1 cellular context compared by ENCODE assay signal in the genomic region with DNA sequence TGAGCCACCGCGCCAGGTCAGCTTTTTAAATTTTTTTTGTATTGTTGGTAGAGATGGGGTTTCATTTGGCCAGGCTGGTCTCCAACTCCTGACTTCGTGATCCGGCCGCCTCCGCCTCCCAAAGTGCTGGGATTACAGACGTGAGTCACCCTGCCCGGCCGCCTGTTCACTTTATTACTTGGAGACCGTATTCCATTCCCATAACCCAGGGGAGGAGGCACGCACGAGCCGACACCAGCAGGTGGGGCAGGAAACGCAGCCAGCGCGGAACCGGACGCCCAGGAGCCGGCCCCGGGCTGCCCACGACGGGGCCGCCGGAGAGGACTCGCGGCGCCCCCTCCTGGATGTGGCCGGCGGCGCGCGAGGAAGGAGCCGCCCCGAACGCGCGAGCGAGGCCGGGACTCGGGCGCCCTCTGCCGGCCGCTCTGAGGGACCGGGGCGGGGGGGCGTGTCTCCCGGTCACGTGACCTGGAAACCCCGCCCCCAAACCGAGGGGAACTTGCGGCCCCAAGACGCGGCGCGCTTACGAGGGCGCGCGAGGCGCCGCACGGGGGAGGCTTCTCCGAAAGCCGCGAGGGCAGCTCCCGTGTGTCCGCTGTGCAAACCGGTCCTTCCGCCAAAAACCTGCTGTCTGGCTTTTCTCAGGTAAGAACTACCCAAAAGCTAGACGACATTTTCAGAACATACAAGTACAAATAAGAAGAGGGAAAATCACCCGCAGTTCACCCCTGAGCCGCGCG.
TF ChIP-seq lines count a peak whose summit lies in the region.

No MANE protein-coding gene starts in this region.

TF ChIP-seq in HEK293, 187 proteins besides CTCF, POLR2A, EP300 and RAD21 (continued from another document and continues in another):
- TF ChIP-seq, protein P1, sequence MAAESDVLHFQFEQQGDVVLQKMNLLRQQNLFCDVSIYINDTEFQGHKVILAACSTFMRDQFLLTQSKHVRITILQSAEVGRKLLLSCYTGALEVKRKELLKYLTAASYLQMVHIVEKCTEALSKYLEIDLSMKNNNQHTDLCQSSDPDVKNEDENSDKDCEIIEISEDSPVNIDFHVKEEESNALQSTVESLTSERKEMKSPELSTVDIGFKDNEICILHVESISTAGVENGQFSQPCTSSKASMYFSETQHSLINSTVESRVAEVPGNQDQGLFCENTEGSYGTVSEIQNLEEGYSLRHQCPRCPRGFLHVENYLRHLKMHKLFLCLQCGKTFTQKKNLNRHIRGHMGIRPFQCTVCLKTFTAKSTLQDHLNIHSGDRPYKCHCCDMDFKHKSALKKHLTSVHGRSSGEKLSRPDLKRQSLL (tag by site-specific recombination; IDR thresholded peaks at IDR 0.05), result no peak; the same call in 1 of the 2 replicates
- TF ChIP-seq, protein P2, sequence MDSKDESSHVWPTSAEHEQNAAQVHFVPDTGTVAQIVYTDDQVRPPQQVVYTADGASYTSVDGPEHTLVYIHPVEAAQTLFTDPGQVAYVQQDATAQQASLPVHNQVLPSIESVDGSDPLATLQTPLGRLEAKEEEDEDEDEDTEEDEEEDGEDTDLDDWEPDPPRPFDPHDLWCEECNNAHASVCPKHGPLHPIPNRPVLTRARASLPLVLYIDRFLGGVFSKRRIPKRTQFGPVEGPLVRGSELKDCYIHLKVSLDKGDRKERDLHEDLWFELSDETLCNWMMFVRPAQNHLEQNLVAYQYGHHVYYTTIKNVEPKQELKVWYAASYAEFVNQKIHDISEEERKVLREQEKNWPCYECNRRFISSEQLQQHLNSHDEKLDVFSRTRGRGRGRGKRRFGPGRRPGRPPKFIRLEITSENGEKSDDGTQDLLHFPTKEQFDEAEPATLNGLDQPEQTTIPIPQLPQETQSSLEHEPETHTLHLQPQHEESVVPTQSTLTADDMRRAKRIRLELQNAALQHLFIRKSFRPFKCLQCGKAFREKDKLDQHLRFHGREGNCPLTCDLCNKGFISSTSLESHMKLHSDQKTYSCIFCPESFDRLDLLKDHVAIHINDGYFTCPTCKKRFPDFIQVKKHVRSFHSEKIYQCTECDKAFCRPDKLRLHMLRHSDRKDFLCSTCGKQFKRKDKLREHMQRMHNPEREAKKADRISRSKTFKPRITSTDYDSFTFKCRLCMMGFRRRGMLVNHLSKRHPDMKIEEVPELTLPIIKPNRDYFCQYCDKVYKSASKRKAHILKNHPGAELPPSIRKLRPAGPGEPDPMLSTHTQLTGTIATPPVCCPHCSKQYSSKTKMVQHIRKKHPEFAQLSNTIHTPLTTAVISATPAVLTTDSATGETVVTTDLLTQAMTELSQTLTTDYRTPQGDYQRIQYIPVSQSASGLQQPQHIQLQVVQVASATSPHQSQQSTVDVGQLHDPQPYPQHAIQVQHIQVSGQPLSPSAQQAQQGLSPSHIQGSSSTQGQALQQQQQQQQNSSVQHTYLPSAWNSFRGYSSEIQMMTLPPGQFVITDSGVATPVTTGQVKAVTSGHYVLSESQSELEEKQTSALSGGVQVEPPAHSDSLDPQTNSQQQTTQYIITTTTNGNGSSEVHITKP (tag by site-specific recombination; IDR thresholded peaks at IDR 0.05), result 0 out of 2 replicates have a peak, but pooled peaks have one; percentile 14
- TF ChIP-seq GLI2 (tag by site-specific recombination; IDR thresholded peaks at IDR 0.05; ENCODE audit: borderline replicate concordance, low read depth) (no peak), KLF1 (tag by site-specific recombination; IDR thresholded peaks at IDR 0.05) (0 out of 2 replicates have a peak, but pooled peaks have one; percentile 35), BCL11A (tag by site-specific recombination; IDR thresholded peaks at IDR 0.05; ENCODE audit: low read depth) (0 out of 2 replicates have a peak, but pooled peaks have one; percentile 34), ZNF311 (tag by site-specific recombination; IDR thresholded peaks at IDR 0.05; ENCODE audit: borderline replicate concordance) (no peak), ZNF157 (tag by site-specific recombination; IDR thresholded peaks at IDR 0.05) (no peak), KLF10 (tag by site-specific recombination; IDR thresholded peaks at IDR 0.05) (peak; percentile 87), ZNF221 (tag by site-specific recombination; IDR thresholded peaks at IDR 0.05; ENCODE audit: borderline replicate concordance) (no peak), ZNF423 (tag by site-specific recombination; IDR thresholded peaks at IDR 0.05) (no peak), ZBTB17 (tag by site-specific recombination; IDR thresholded peaks at IDR 0.05) (peak; percentile 45; the same call in 1 of the 2 replicates), GLI4 (tag by site-specific recombination; IDR thresholded peaks at IDR 0.05) (no peak), ZNF266 (tag by site-specific recombination; IDR thresholded peaks at IDR 0.05; ENCODE audit: low read depth) (no peak), EGR2 (tag by site-specific recombination; IDR thresholded peaks at IDR 0.05; ENCODE audit: low read depth) (peak; percentile 36; the same call in 1 of the 2 replicates), ZEB2 (tag by site-specific recombination; IDR thresholded peaks at IDR 0.05) (peak; percentile 70), ZFHX2 (tag by site-specific recombination; conservative IDR thresholded peaks at IDR 0.05) (peak; percentile 55), ZNF76 (tag by site-specific recombination; IDR thresholded peaks at IDR 0.05; ENCODE audit: borderline replicate concordance, low read depth) (peak; percentile 48; the same call in 1 of the 2 replicates), ZNF555 (tag by site-specific recombination; conservative IDR thresholded peaks at IDR 0.05) (no peak), ZNF239 (tag by site-specific recombination; IDR thresholded peaks at IDR 0.05) (no peak), ZNF626 (tag by site-specific recombination; IDR thresholded peaks at IDR 0.05) (no peak)
- TF ChIP-seq, protein P3, sequence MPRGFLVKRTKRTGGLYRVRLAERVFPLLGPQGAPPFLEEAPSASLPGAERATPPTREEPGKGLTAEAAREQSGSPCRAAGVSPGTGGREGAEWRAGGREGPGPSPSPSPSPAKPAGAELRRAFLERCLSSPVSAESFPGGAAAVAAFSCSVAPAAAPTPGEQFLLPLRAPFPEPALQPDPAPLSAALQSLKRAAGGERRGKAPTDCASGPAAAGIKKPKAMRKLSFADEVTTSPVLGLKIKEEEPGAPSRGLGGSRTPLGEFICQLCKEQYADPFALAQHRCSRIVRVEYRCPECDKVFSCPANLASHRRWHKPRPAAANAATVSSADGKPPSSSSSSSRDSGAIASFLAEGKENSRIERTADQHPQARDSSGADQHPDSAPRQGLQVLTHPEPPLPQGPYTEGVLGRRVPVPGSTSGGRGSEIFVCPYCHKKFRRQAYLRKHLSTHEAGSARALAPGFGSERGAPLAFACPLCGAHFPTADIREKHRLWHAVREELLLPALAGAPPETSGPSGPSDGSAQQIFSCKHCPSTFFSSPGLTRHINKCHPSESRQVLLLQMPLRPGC (tag by site-specific recombination; IDR thresholded peaks at IDR 0.05), result no peak
- TF ChIP-seq, protein P4, sequence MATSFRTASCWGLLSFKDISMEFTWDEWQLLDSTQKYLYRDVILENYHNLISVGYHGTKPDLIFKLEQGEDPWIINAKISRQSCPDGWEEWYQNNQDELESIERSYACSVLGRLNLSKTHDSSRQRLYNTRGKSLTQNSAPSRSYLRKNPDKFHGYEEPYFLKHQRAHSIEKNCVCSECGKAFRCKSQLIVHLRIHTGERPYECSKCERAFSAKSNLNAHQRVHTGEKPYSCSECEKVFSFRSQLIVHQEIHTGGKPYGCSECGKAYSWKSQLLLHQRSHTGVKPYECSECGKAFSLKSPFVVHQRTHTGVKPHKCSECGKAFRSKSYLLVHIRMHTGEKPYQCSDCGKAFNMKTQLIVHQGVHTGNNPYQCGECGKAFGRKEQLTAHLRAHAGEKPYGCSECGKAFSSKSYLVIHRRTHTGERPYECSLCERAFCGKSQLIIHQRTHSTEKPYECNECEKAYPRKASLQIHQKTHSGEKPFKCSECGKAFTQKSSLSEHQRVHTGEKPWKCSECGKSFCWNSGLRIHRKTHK (tag by site-specific recombination; IDR thresholded peaks at IDR 0.05), result no peak
- TF ChIP-seq, protein P5, sequence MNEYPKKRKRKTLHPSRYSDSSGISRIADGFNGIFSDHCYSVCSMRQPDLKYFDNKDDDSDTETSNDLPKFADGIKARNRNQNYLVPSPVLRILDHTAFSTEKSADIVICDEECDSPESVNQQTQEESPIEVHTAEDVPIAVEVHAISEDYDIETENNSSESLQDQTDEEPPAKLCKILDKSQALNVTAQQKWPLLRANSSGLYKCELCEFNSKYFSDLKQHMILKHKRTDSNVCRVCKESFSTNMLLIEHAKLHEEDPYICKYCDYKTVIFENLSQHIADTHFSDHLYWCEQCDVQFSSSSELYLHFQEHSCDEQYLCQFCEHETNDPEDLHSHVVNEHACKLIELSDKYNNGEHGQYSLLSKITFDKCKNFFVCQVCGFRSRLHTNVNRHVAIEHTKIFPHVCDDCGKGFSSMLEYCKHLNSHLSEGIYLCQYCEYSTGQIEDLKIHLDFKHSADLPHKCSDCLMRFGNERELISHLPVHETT (tag by site-specific recombination; IDR thresholded peaks at IDR 0.05), result no peak
- TF ChIP-seq, protein P6, sequence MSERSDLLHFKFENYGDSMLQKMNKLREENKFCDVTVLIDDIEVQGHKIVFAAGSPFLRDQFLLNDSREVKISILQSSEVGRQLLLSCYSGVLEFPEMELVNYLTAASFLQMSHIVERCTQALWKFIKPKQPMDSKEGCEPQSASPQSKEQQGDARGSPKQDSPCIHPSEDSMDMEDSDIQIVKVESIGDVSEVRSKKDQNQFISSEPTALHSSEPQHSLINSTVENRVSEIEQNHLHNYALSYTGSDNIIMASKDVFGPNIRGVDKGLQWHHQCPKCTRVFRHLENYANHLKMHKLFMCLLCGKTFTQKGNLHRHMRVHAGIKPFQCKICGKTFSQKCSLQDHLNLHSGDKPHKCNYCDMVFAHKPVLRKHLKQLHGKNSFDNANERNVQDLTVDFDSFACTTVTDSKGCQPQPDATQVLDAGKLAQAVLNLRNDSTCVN (tag by site-specific recombination; optimal IDR thresholded peaks at IDR 0.05), result peak; percentile 69
- TF ChIP-seq, protein P7, sequence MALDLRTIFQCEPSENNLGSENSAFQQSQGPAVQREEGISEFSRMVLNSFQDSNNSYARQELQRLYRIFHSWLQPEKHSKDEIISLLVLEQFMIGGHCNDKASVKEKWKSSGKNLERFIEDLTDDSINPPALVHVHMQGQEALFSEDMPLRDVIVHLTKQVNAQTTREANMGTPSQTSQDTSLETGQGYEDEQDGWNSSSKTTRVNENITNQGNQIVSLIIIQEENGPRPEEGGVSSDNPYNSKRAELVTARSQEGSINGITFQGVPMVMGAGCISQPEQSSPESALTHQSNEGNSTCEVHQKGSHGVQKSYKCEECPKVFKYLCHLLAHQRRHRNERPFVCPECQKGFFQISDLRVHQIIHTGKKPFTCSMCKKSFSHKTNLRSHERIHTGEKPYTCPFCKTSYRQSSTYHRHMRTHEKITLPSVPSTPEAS (tag by site-specific recombination; IDR thresholded peaks at IDR 0.05), result no peak
- TF ChIP-seq, protein P8, sequence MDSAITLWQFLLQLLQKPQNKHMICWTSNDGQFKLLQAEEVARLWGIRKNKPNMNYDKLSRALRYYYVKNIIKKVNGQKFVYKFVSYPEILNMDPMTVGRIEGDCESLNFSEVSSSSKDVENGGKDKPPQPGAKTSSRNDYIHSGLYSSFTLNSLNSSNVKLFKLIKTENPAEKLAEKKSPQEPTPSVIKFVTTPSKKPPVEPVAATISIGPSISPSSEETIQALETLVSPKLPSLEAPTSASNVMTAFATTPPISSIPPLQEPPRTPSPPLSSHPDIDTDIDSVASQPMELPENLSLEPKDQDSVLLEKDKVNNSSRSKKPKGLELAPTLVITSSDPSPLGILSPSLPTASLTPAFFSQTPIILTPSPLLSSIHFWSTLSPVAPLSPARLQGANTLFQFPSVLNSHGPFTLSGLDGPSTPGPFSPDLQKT (IDR thresholded peaks at IDR 0.05; ENCODE audit: borderline replicate concordance, low read depth, low read length), result no peak
- TF ChIP-seq, protein P9, sequence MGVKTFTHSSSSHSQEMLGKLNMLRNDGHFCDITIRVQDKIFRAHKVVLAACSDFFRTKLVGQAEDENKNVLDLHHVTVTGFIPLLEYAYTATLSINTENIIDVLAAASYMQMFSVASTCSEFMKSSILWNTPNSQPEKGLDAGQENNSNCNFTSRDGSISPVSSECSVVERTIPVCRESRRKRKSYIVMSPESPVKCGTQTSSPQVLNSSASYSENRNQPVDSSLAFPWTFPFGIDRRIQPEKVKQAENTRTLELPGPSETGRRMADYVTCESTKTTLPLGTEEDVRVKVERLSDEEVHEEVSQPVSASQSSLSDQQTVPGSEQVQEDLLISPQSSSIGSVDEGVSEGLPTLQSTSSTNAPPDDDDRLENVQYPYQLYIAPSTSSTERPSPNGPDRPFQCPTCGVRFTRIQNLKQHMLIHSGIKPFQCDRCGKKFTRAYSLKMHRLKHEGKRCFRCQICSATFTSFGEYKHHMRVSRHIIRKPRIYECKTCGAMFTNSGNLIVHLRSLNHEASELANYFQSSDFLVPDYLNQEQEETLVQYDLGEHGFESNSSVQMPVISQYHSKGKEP (tag by site-specific recombination; IDR thresholded peaks at IDR 0.05), result peak; percentile 58; the same call in 1 of the 2 replicates
- TF ChIP-seq, protein P10, sequence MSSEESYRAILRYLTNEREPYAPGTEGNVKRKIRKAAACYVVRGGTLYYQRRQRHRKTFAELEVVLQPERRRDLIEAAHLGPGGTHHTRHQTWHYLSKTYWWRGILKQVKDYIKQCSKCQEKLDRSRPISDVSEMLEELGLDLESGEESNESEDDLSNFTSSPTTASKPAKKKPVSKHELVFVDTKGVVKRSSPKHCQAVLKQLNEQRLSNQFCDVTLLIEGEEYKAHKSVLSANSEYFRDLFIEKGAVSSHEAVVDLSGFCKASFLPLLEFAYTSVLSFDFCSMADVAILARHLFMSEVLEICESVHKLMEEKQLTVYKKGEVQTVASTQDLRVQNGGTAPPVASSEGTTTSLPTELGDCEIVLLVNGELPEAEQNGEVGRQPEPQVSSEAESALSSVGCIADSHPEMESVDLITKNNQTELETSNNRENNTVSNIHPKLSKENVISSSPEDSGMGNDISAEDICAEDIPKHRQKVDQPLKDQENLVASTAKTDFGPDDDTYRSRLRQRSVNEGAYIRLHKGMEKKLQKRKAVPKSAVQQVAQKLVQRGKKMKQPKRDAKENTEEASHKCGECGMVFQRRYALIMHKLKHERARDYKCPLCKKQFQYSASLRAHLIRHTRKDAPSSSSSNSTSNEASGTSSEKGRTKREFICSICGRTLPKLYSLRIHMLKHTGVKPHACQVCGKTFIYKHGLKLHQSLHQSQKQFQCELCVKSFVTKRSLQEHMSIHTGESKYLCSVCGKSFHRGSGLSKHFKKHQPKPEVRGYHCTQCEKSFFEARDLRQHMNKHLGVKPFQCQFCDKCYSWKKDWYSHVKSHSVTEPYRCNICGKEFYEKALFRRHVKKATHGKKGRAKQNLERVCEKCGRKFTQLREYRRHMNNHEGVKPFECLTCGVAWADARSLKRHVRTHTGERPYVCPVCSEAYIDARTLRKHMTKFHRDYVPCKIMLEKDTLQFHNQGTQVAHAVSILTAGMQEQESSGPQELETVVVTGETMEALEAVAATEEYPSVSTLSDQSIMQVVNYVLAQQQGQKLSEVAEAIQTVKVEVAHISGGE (tag by site-specific recombination; conservative IDR thresholded peaks at IDR 0.05; ENCODE audit: low read depth), result peak; percentile 48; the same call in 1 of the 2 replicates
